In the genomic region with DNA sequence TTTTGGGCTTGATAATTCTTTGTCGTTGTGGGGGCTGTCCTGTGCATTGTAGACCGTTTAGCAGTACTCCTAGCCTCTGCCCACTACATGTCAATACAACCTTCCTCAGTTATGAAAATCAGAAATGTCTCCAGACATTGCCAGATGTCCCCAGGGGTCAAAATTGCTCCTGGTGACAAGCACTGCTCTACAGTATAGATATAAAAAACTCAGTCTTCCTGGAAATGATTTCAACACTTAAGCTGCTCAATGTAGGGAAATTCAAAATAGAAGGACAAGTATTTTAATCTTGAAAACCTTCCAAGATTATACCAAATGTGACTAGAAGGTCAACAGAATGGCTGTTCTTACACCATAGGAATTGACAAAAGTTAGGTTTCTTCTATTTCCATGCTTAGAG, we compare ENCODE assay signal across 21 cellular contexts.
DNase-seq lines count a peak whose midpoint lies in the region; ATAC-seq, FAIRE-seq and TF ChIP-seq lines count a peak whose summit lies in the region.
"Had no signal": no experiment of that assay in that cellular context is flagged by ENCODE, and none has a peak within 500 bp of the region (broad histone marks: within the 10 kb centered on the region; RNA-seq: fewer than 3 reads in every experiment).

No MANE protein-coding gene starts in this region.

- H3K9ac ChIP-seq in H1 (replicated peaks in 1 of 4; ENCODE audit: extremely low read depth in 1 of 4, low read depth in 3 of 4, low read length in 3 of 4) (no peak overlapping the region), neuronal stem cell (ENCODE audit: low read depth, low read length, poor library complexity) (no peak overlapping the region), Karpas-422 (ENCODE audit: low read length) (no peak overlapping the region)
- H3K9ac ChIP-seq: BLaER1, GM23248 had no signal

- H2AFZ ChIP-seq in H1 (ENCODE audit: low read length), result no peak overlapping the region
- no peak overlapping the region for H2AFZ ChIP-seq in neuronal stem cell (ENCODE audit: low read length)
- H2AFZ ChIP-seq in Karpas-422 (ENCODE audit: low read length), result no peak overlapping the region
- H2AFZ ChIP-seq: GM23248 had no signal

- no peak overlapping the region for H3K56ac ChIP-seq in H1 (replicated peaks; ENCODE audit: insufficient read length, low read depth, low read length)

- H3K27ac ChIP-seq in A549 (no peak overlapping the region), H1 (ENCODE audit: low read depth, low read length) (no peak overlapping the region), neuronal stem cell (replicated peaks; ENCODE audit: low read length) (peak overlapping the region; percentile 80), Karpas-422 (ENCODE audit: low read length) (no peak overlapping the region)
- H3K27ac ChIP-seq: BLaER1, C4-2B, GM23248 had no signal

- H4K5ac ChIP-seq in H1 (ENCODE audit: insufficient read length, low read depth, low read length), result no peak overlapping the region

- TF ChIP-seq CTCF in A549 (IDR thresholded peaks at IDR 0.05) (no peak), H1 (IDR thresholded peaks at IDR 0.05; ENCODE audit: control extremely low read depth in 1 of 3, insufficient read depth in 1 of 3, low read depth in 1 of 3, low read length in 3 of 3) (no peak)

- FAIRE-seq in A549 (lab: Jason Lieb, UNC) (peak; percentile 72), H1 (lab: Jason Lieb, UNC) (peak; percentile 42)
- FAIRE-seq: GM12878, GM19239 had no signal

- no peak overlapping the region for H2BK20ac ChIP-seq in H1 (ENCODE audit: low read length)

- H2AK5ac ChIP-seq in H1 (ENCODE audit: low read depth, low read length) (no peak overlapping the region), neuronal stem cell (ENCODE audit: low read depth, low read length) (no peak overlapping the region)

- H4K8ac ChIP-seq in H1 (ENCODE audit: extremely low read depth, insufficient read depth, low read length) (no peak overlapping the region), neuronal stem cell (ENCODE audit: low read depth, low read length) (no peak overlapping the region)

- H3K4me2 ChIP-seq in A549 (no peak overlapping the region), H1 (ENCODE audit: insufficient read depth in 1 of 2, low read depth in 2 of 2, low read length in 2 of 2) (no peak overlapping the region), neuronal stem cell (ENCODE audit: insufficient read depth, low read length, poor library complexity, severe bottlenecking) (no peak overlapping the region), Karpas-422 (ENCODE audit: low read depth, low read length, poor library complexity, severe bottlenecking) (no peak overlapping the region)
- H3K4me2 ChIP-seq: BLaER1 had no signal

- no peaks in the 10 kb centered on the region for H3K9me2 ChIP-seq in Karpas-422 (replicated peaks; ENCODE audit: insufficient read depth, low read length)

- no peaks in the 10 kb centered on the region for H3K27me3 ChIP-seq in H1 (replicated peaks in 1 of 4; ENCODE audit: control insufficient read depth in 3 of 4, extremely low read depth in 1 of 4, insufficient read depth in 3 of 4, low read length in 3 of 4)
- H3K27me3 ChIP-seq in neuronal stem cell (ENCODE audit: control insufficient read depth in 3 of 3, insufficient read depth in 3 of 3, low read depth in 1 of 3, low read length in 3 of 3), result no peaks in the 10 kb centered on the region
- no peaks in the 10 kb centered on the region for H3K27me3 ChIP-seq in Karpas-422 (ENCODE audit: low read length)
- H3K27me3 ChIP-seq: BLaER1 had no signal

- no peak for TF ChIP-seq EP300 in A549 (IDR thresholded peaks at IDR 0.05)
- no peak for TF ChIP-seq EP300 in H1 (IDR thresholded peaks at IDR 0.05; ENCODE audit: borderline replicate concordance in 1 of 2, low read depth in 2 of 2, low read length in 2 of 2)

- H3K23me2 ChIP-seq in H1 (ENCODE audit: low read depth, low read length), result no peaks in the 10 kb centered on the region

- H3K36me3 ChIP-seq in H1 (ENCODE audit: control insufficient read depth in 2 of 4, insufficient read depth in 4 of 4, low read length in 3 of 4) (no peaks in the 10 kb centered on the region; a peak in 1 of 8 replicates), neuronal stem cell (replicated peaks in 1 of 2; ENCODE audit: control insufficient read depth in 2 of 2, insufficient read depth in 2 of 2, low read length in 2 of 2) (no peaks in the 10 kb centered on the region), Karpas-422 (ENCODE audit: insufficient read depth, low read length) (no peaks in the 10 kb centered on the region)
- H3K36me3 ChIP-seq: BLaER1 had no signal

- H2BK5ac ChIP-seq in H1 (ENCODE audit: low read depth, low read length) (no peak overlapping the region), neuronal stem cell (ENCODE audit: low read length) (no peak overlapping the region)

- H4K20me1 ChIP-seq in H1 (replicated peaks in 1 of 2; ENCODE audit: control insufficient read depth in 1 of 2, insufficient read depth in 2 of 2, low read length in 2 of 2) (no peaks in the 10 kb centered on the region), Karpas-422 (ENCODE audit: insufficient read depth, low read depth, low read length) (no peaks in the 10 kb centered on the region)
- H4K20me1 ChIP-seq: BLaER1 had no signal

- 13% methylated on average over 2 of the region's 2 CpGs for WGBS in A549 (ENCODE audit: missing lambda C conversion rate)
- 71% methylated on average over 1 of the region's 2 CpGs; no CpG with 5 or more reads in 1 of the 2 experiments for WGBS in H1 (ENCODE audit: extremely low coverage in 1 of 2, insufficient coverage in 1 of 2, insufficient read length in 1 of 2, insufficient replicate concordance in 2 of 2, low coverage in 1 of 2, low lambda C conversion rate in 2 of 2, missing lambda C conversion rate in 1 of 2), 2 experiments
- no CpG with 5 or more reads among the region's 2 CpGs for WGBS in neuronal stem cell (ENCODE audit: extremely low coverage in 2 of 2, insufficient read length in 2 of 2, insufficient replicate concordance in 1 of 2), 2 donors

- H3K4me1 ChIP-seq in A549 (no peaks in the 10 kb centered on the region), H1 (replicated peaks in 1 of 4; ENCODE audit: control insufficient read depth in 3 of 4, insufficient read depth in 4 of 4, low read length in 3 of 4) (no peaks in the 10 kb centered on the region), neuronal stem cell (ENCODE audit: control insufficient read depth in 2 of 2, insufficient read depth in 1 of 2, low read depth in 1 of 2, low read length in 2 of 2) (peaks cover 0 to 2% of the 10 kb centered on the region in 2 donors), Karpas-422 (ENCODE audit: low read length) (no peaks in the 10 kb centered on the region)
- H3K4me1 ChIP-seq: BLaER1, Caco-2 had no signal

- H3K23ac ChIP-seq in H1 (ENCODE audit: insufficient read length) (no peak overlapping the region), neuronal stem cell (ENCODE audit: low read depth, low read length, poor library complexity) (no peak overlapping the region)

- H3K14ac ChIP-seq in H1 (ENCODE audit: insufficient read length) (no peak overlapping the region), neuronal stem cell (ENCODE audit: low read length) (no peak overlapping the region)

- ATAC-seq in A549, result no peak
- ATAC-seq: CD8-positive, alpha-beta T cell; GM12878; HCT116 had no signal

- no peak overlapping the region for H2BK12ac ChIP-seq in H1 (ENCODE audit: low read depth, low read length)
- H2BK12ac ChIP-seq in neuronal stem cell (ENCODE audit: low read length), result no peak overlapping the region

- no peaks in the 10 kb centered on the region for H3K79me2 ChIP-seq in H1 (ENCODE audit: control insufficient read depth in 1 of 2, insufficient read depth in 2 of 2, low read length in 2 of 2)
- no peaks in the 10 kb centered on the region for H3K79me2 ChIP-seq in Karpas-422 (ENCODE audit: low read length)

- H3K4me3 ChIP-seq in A549, result no peak overlapping the region
- H3K4me3 ChIP-seq in H1 (ENCODE audit: extremely low read depth in 1 of 4, insufficient read depth in 2 of 4, low read depth in 3 of 4, low read length in 4 of 4), result no peak overlapping the region
- no peak overlapping the region for H3K4me3 ChIP-seq in neuronal stem cell (ENCODE audit: low read length in 2 of 2)
- no peak overlapping the region for H3K4me3 ChIP-seq in Karpas-422 (ENCODE audit: low read length)
- H3K4me3 ChIP-seq: BLaER1, GM12878, GM23248 had no signal

- H3K18ac ChIP-seq in H1 (ENCODE audit: extremely low read depth, low read length) (no peak overlapping the region), neuronal stem cell (ENCODE audit: low read length) (no peak overlapping the region)

- H3K4ac ChIP-seq in H1 (replicated peaks; ENCODE audit: insufficient read length, low read depth, low read length), result no peak overlapping the region
- H3K4ac ChIP-seq in neuronal stem cell (ENCODE audit: low read length), result no peak overlapping the region

- DNase-seq in A549 (ENCODE audit: low read depth in 1 of 2, low spot score in 1 of 2) (no peak), EH (ENCODE audit: low read depth) (peak; percentile 2), H1 (ENCODE audit: low read depth in 1 of 2, low spot score in 2 of 2) (no peak), neuronal stem cell (ENCODE audit: low spot score) (no peak), NCI-H2196 treated with DMSO at 0.1 percent for 48 hours (lab: John Stamatoyannopoulos, UW; ENCODE audit: unreplicated experiment) (no peak), activated T-cell treated with anti-CD3 and anti-CD28 coated beads for 4 hours (no peak), Karpas-422 (no peak)
- DNase-seq: Caco-2; CD4-positive, CD25-positive, alpha-beta regulatory T cell; CD8-positive, alpha-beta T cell; DMS153; DND-41; EL; GDM1; GM23248; H9 had no signal

- H2BK15ac ChIP-seq in H1 (ENCODE audit: low read length) (no peak overlapping the region), neuronal stem cell (ENCODE audit: low read length) (no peak overlapping the region)

- H4K91ac ChIP-seq in H1 (replicated peaks; ENCODE audit: insufficient read length, low read length) (no peak overlapping the region), neuronal stem cell (ENCODE audit: low read depth, low read length, poor library complexity) (no peak overlapping the region)

- POLR2A ChIA-PET in A549 (lab: Yijun Ruan, JAX), result no interaction called here
- POLR2A ChIA-PET in H1 (lab: Charles Lee; ENCODE audit: partially characterized antibody), result no interaction called here

- no peak overlapping the region for H2BK120ac ChIP-seq in H1 (replicated peaks; ENCODE audit: low read depth, low read length)
- no peak overlapping the region for H2BK120ac ChIP-seq in neuronal stem cell (ENCODE audit: low read depth, low read length)

- no peaks in the 10 kb centered on the region for H3K9me3 ChIP-seq in A549
- H3K9me3 ChIP-seq in H1 (ENCODE audit: insufficient read depth in 2 of 2, low read depth in 1 of 2, low read length in 1 of 2), result no peaks in the 10 kb centered on the region
- H3K9me3 ChIP-seq in neuronal stem cell (replicated peaks in 1 of 2; ENCODE audit: control insufficient read depth in 2 of 2, insufficient read depth in 1 of 2, low read depth in 1 of 2, low read length in 2 of 2), result no peaks in the 10 kb centered on the region
- H3K9me3 ChIP-seq in Karpas-422 (ENCODE audit: low read length), result peaks cover 30% of the 10 kb centered on the region
- H3K9me3 ChIP-seq: BLaER1, Caco-2 had no signal

- CTCF ChIA-PET in A549 (lab: Yijun Ruan, JAX) (no interaction called here), H1 (lab: Charles Lee; ENCODE audit: partially characterized antibody) (no interaction called here)

- TF ChIP-seq RAD21 in A549 (conservative IDR thresholded peaks at IDR 0.05 in 1 of 2, IDR thresholded peaks at IDR 0.05 in 1 of 2) (no peak), H1 (IDR thresholded peaks at IDR 0.05 in 1 of 2, conservative IDR thresholded peaks at IDR 0.05 in 1 of 2; ENCODE audit: low read depth in 2 of 2, low read length in 2 of 2) (no peak)

- TF ChIP-seq POLR2A in A549 (IDR thresholded peaks at IDR 0.05; ENCODE audit: low read length) (no peak), H1 (IDR thresholded peaks at IDR 0.05; ENCODE audit: control extremely low read depth in 1 of 2, low read depth in 2 of 2, low read length in 2 of 2) (no peak)

- H3K79me1 ChIP-seq in H1 (ENCODE audit: low read depth, low read length) (no peaks in the 10 kb centered on the region), neuronal stem cell (ENCODE audit: low read depth, low read length) (no peaks in the 10 kb centered on the region)
